ENCODE assay signal across 22 cellular contexts in the genomic region with DNA sequence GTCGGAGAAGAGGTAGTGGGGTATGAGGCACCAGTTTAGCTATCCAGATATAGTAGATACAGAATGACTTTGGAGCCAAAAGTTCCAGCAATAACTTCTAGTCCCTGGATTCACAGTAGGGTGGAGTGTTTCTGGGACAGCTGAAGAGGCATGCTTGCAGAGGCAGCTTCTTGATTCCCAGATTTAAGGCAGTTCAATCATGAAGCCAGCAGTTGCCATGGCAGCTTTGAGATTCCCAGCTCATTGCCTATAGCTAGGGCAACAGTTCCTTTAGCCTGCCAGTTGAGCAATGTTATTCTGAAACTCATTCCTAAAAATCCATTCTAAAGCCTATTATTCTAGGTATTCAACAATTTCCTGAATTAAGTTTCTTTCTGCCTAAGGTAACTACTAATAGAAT.
DNase-seq lines count a peak whose midpoint lies in the region; FAIRE-seq and TF ChIP-seq lines count a peak whose summit lies in the region.
"Had no signal": no experiment of that assay in that cellular context is flagged by ENCODE, and none has a peak within 500 bp of the region (broad histone marks: within the 10 kb centered on the region; RNA-seq: fewer than 3 reads in every experiment).

No MANE protein-coding gene starts in this region.

- H3K4me3 ChIP-seq in adipocyte (ENCODE audit: low read length) (no peak overlapping the region), neural progenitor cell (no peak overlapping the region)
- H3K4me3 ChIP-seq: A549, GM23248 had no signal

- no peaks in the 10 kb centered on the region for H3K36me3 Mint-ChIP-seq in neural progenitor cell

- no peaks in the 10 kb centered on the region for H3K27me3 ChIP-seq in adipocyte (replicated peaks; ENCODE audit: control insufficient read depth, insufficient read depth, low read length)
- H3K27me3 ChIP-seq in neural progenitor cell = no peaks in the 10 kb centered on the region

- H3K27ac Mint-ChIP-seq in neural progenitor cell = no peak overlapping the region

- peaks cover 3% of the 10 kb centered on the region for H3K9me3 Mint-ChIP-seq in neural progenitor cell

- H3K4me1 ChIP-seq in adipocyte (ENCODE audit: control insufficient read depth, insufficient read depth, low read length) (no peaks in the 10 kb centered on the region), neural progenitor cell (peaks cover 16% of the 10 kb centered on the region)
- H3K4me1 ChIP-seq: A549 had no signal

- no peak for TF ChIP-seq CTCF in neural progenitor cell (IDR thresholded peaks at IDR 0.05)

- FAIRE-seq in GM12892 (lab: Jason Lieb, UNC) = no peak
- FAIRE-seq: A549, G401.6, GM19239, H1 had no signal

- no peak overlapping the region for H3K27ac ChIP-seq in neural progenitor cell
- H3K27ac ChIP-seq: A549, GM23248 had no signal

- no peaks in the 10 kb centered on the region for H3K79me2 ChIP-seq in neural progenitor cell (ENCODE audit: low read depth)

- no peaks in the 10 kb centered on the region for H3K36me3 ChIP-seq in adipocyte (ENCODE audit: control insufficient read depth, insufficient read depth, low read length, severe bottlenecking)
- no peaks in the 10 kb centered on the region for H3K36me3 ChIP-seq in neural progenitor cell

- H3K4me1 Mint-ChIP-seq in neural progenitor cell = peaks cover 34% of the 10 kb centered on the region

- H2AFZ ChIP-seq in neural progenitor cell (replicated peaks) = peak overlapping the region; percentile 45
- H2AFZ ChIP-seq: GM23248 had no signal

- H3K27me3 Mint-ChIP-seq in neural progenitor cell (ENCODE audit: insufficient read depth, low read depth) = no peaks in the 10 kb centered on the region

- H3K4me3 Mint-ChIP-seq in neural progenitor cell = no peak overlapping the region
- H3K4me3 Mint-ChIP-seq: CD4-positive, alpha-beta memory T cell had no signal

- H3F3A ChIP-seq in neural progenitor cell (ENCODE audit: low read depth) = no peaks in the 10 kb centered on the region

- no peaks in the 10 kb centered on the region for H4K20me1 ChIP-seq in neural progenitor cell (ENCODE audit: low read depth)

- no peak for TF ChIP-seq POLR2A in GM12892 (IDR thresholded peaks at IDR 0.05; ENCODE audit: low read depth, low read length)

- H3K9me3 ChIP-seq in adipocyte (ENCODE audit: control insufficient read depth, low read length) = peaks cover 11% of the 10 kb centered on the region
- H3K9me3 ChIP-seq in neural progenitor cell (ENCODE audit: low read depth) = no peaks in the 10 kb centered on the region
- H3K9me3 ChIP-seq: A549 had no signal

- H3K9ac ChIP-seq in adipocyte (ENCODE audit: low read length) (no peak overlapping the region), neural progenitor cell (no peak overlapping the region)
- H3K9ac ChIP-seq: GM23248 had no signal

- H3K4me2 ChIP-seq in neural progenitor cell = no peak overlapping the region
- H3K4me2 ChIP-seq: A549 had no signal

- peak; percentile 28 for DNase-seq in DMS79 treated with DMSO at 0.1 percent for 48 hours (lab: John Stamatoyannopoulos, UW)
- no peak for DNase-seq in DMS79 (lab: John Stamatoyannopoulos, UW)
- DNase-seq in Ammon's horn (ENCODE audit: low spot score) = peak; percentile 11
- DNase-seq in adipocyte (ENCODE audit: low read depth) = peak; percentile 12
- no peak for DNase-seq in neural progenitor cell (ENCODE audit: low spot score)
- no peak for DNase-seq in T-helper 9 cell
- DNase-seq in GM12892 (ENCODE audit: insufficient read length) = no peak
- DNase-seq: 8988T; ACHN; AML-193; C1 segment of cervical spinal cord; Calu3; CD4-positive, alpha-beta memory T cell; COR-L47; DND-41; GM23248; H7; HCEC 1CT had no signal

Comparison
In these comparisons a context has a peak if more than half of its experiments do, and no peak if none do; other contexts are left out.
1. DNase-seq: peak in DMS79 treated with DMSO at 0.1 percent for 48 hours (single experiment), Ammon's horn (single experiment) and adipocyte (single experiment); none in DMS79 (single experiment), neural progenitor cell (single experiment), T-helper 9 cell (single experiment) and GM12892 (single experiment).